10 cellular contexts compared by ENCODE assay signal in genomic region chr1:214224605-214225354, GRCh38. TPM values are rescaled to one million over a fixed set of nuclear protein-coding genes. Genes with fewer than 3 reads are reported as not detected.
DNase-seq lines count a peak whose midpoint lies in the region; ATAC-seq, FAIRE-seq and TF ChIP-seq lines count a peak whose summit lies in the region.
"Had no signal": no experiment of that assay in that cellular context is flagged by ENCODE, and none has a peak within 500 bp of the region (broad histone marks: within the 10 kb centered on the region; RNA-seq: fewer than 3 reads in every experiment).

No MANE protein-coding gene starts in this region.

- CTCF ChIA-PET in K562 (lab: Yijun Ruan, JAX; ENCODE audit: low intra/inter-chr PET ratio): no interaction called here
- CTCF ChIA-PET in SK-N-SH (lab: Yijun Ruan, JAX): interaction anchor here (1.0 to 2.2 kb wide), 3 partner anchors 10 to 104 kb away, joined by 4 to 9 read pairs (median 4); no protein-coding TSS in a partner anchor
- CTCF ChIA-PET in RWPE1 (lab: Yijun Ruan, JAX): interaction anchor here (1.8 kb wide), 1 partner anchor 104 kb away, joined by 5 read pairs; no protein-coding TSS in a partner anchor
- CTCF ChIA-PET in activated CD4-positive, alpha-beta memory T cell treated with anti-CD3 and anti-CD28 coated beads for 36 hours (lab: Charles Lee): interaction anchor here (1.1 to 1.6 kb wide), 3 partner anchors 10 to 360 kb away, joined by 3 to 6 read pairs (median 5); no protein-coding TSS in a partner anchor

- WGBS in K562 (ENCODE audit: insufficient coverage, low coverage, missing lambda C conversion rate): 1% methylated on average over 22 of the region's 24 CpGs
- 13% methylated on average over 24 of the region's 24 CpGs for WGBS in right cardiac atrium
- 81% methylated on average over 24 of the region's 24 CpGs for WGBS in SK-N-SH (ENCODE audit: low lambda C conversion rate)

- H3K4me1 Mint-ChIP-seq in activated CD4-positive, alpha-beta memory T cell treated with anti-CD3 and anti-CD28 coated beads for 36 hours (ENCODE audit: low read depth): peaks cover 4% of the 10 kb centered on the region

- H3K27me3 Mint-ChIP-seq in activated CD4-positive, alpha-beta memory T cell treated with anti-CD3 and anti-CD28 coated beads for 36 hours: peaks cover 23% of the 10 kb centered on the region

- no peaks in the 10 kb centered on the region for H4K20me1 ChIP-seq in K562 (replicated peaks; ENCODE audit: control insufficient read depth, insufficient read depth, low read length)
- H4K20me1 ChIP-seq in SK-N-SH (ENCODE audit: insufficient read depth): no peaks in the 10 kb centered on the region

- DNase-seq in EH (ENCODE audit: low read depth) (peak; percentile 64), K562 (ENCODE audit: extremely low read depth in 1 of 4, low spot score in 3 of 4) (no peak), right cardiac atrium (peak in 1 of 3 donors; percentile 46), SK-N-SH (no peak), RWPE1 (ENCODE audit: low spot score) (no peak)
- no peak for DNase-seq in activated CD4-positive, alpha-beta memory T cell treated with anti-CD3 and anti-CD28 coated beads for 36 hours
- DNase-seq: KBM-7 had no signal

- no peaks in the 10 kb centered on the region for H3K9me1 ChIP-seq in K562 (ENCODE audit: control insufficient read depth, insufficient read depth, low read length)

- TF ChIP-seq RAD21 in K562 (CRISPR knock-in tag; conservative IDR thresholded peaks at IDR 0.05 in 1 of 2, IDR thresholded peaks at IDR 0.05 in 1 of 2) (no peak), SK-N-SH (IDR thresholded peaks at IDR 0.05; ENCODE audit: low read length) (no peak)

- ATAC-seq in K562 (peak; percentile 47), right cardiac atrium (peak; percentile 34 to 75), HG03342 (IDR thresholded peaks at IDR 0.05; ENCODE audit: unreplicated experiment) (no peak)

- H3K27me3 ChIP-seq in K562 (ENCODE audit: control insufficient read depth in 2 of 2, insufficient read depth in 2 of 2, low read length in 2 of 2): peaks cover 7 to 11% of the 10 kb centered on the region in 2 experiments; a peak in 4 of 5 replicates
- H3K27me3 ChIP-seq in right cardiac atrium (ENCODE audit: control insufficient read depth, insufficient read depth): no peaks in the 10 kb centered on the region
- no peaks in the 10 kb centered on the region for H3K27me3 ChIP-seq in parathyroid adenoma (ENCODE audit: control insufficient read depth, insufficient read depth, low read length)
- no peaks in the 10 kb centered on the region; the same call in 1 of the 2 replicates for H3K27me3 ChIP-seq in SK-N-SH (ENCODE audit: insufficient read depth)

- no peak for FAIRE-seq in K562 (lab: Jason Lieb, UNC)

- H3K36me3 ChIP-seq in K562 (ENCODE audit: control insufficient read depth, insufficient read depth, low read length) (no peaks in the 10 kb centered on the region), parathyroid adenoma (ENCODE audit: control insufficient read depth, insufficient read depth, low read length) (no peaks in the 10 kb centered on the region), SK-N-SH (replicated peaks in 1 of 2; ENCODE audit: control insufficient read depth in 1 of 2, insufficient read depth in 2 of 2, low read length in 1 of 2) (no peaks in the 10 kb centered on the region)

- H3K9me3 Mint-ChIP-seq in activated CD4-positive, alpha-beta memory T cell treated with anti-CD3 and anti-CD28 coated beads for 36 hours: no peaks in the 10 kb centered on the region

- intact Hi-C loops in K562 (cut with micrococcal nuclease): no loop called here
- intact Hi-C loops in right cardiac atrium (cut with DNase I): no loop called here
- intact Hi-C loops in activated CD4-positive, alpha-beta memory T cell treated with anti-CD3 and anti-CD28 coated beads for 36 hours (cut with micrococcal nuclease): no loop called here

- no peaks in the 10 kb centered on the region for H3F3A ChIP-seq in SK-N-SH (replicated peaks; ENCODE audit: insufficient read depth)

- H3K4me3 ChIP-seq in K562 (no peak overlapping the region), right cardiac atrium (ENCODE audit: low read length) (peak overlapping the region; percentile 30), parathyroid adenoma (ENCODE audit: low read depth, low read length) (peak overlapping the region; percentile 20), SK-N-SH (ENCODE audit: low read depth in 2 of 2, low read length in 1 of 2) (no peak overlapping the region)
- H3K4me3 ChIP-seq: SK-N-MC had no signal

- no peak overlapping the region for H3K4me3 Mint-ChIP-seq in activated CD4-positive, alpha-beta memory T cell treated with anti-CD3 and anti-CD28 coated beads for 36 hours

- H3K9me3 ChIP-seq in K562 (replicated peaks; ENCODE audit: control insufficient read depth, insufficient read depth, low read depth, low read length) (no peaks in the 10 kb centered on the region), right cardiac atrium (ENCODE audit: control insufficient read depth, low read length) (no peaks in the 10 kb centered on the region), parathyroid adenoma (ENCODE audit: control insufficient read depth, low read length) (no peaks in the 10 kb centered on the region), SK-N-SH (no peaks in the 10 kb centered on the region)

- no peak for TF ChIP-seq EP300 in K562 (IDR thresholded peaks at IDR 0.05; ENCODE audit: low read length)
- no peak for TF ChIP-seq EP300 in SK-N-SH (IDR thresholded peaks at IDR 0.05; ENCODE audit: borderline replicate concordance in 1 of 2, low read depth in 1 of 2, low read length in 1 of 2)

- H3K79me2 ChIP-seq in K562 (ENCODE audit: control insufficient read depth, insufficient read depth, low read length): no peaks in the 10 kb centered on the region
- H3K79me2 ChIP-seq in parathyroid adenoma: no peaks in the 10 kb centered on the region
- no peaks in the 10 kb centered on the region for H3K79me2 ChIP-seq in SK-N-SH (ENCODE audit: insufficient read depth)

- TF ChIP-seq CTCF in K562 (IDR thresholded peaks at IDR 0.05 in 2 of 3, conservative IDR thresholded peaks at IDR 0.05 in 1 of 3; ENCODE audit: insufficient read depth in 2 of 3, low read depth in 1 of 3, low read length in 3 of 3) (no peak), parathyroid adenoma (IDR thresholded peaks at IDR 0.05) (no peak), SK-N-SH (IDR thresholded peaks at IDR 0.05) (no peak), RWPE1 (conservative IDR thresholded peaks at IDR 0.05; ENCODE audit: low read depth) (no peak)

- no peak for TF ChIP-seq POLR2A in K562 (conservative IDR thresholded peaks at IDR 0.05)

- H3K9ac ChIP-seq in K562 (ENCODE audit: insufficient read depth in 1 of 2, low read depth in 2 of 2, low read length in 2 of 2): no peak overlapping the region
- no peak overlapping the region for H3K9ac ChIP-seq in parathyroid adenoma
- no peak overlapping the region for H3K9ac ChIP-seq in SK-N-SH

- H3K4me1 ChIP-seq in K562 (replicated peaks in 1 of 2; ENCODE audit: control insufficient read depth in 2 of 2, insufficient read depth in 2 of 2, low read length in 2 of 2) (no peaks in the 10 kb centered on the region), right cardiac atrium (ENCODE audit: control insufficient read depth, insufficient read depth, low read length) (no peaks in the 10 kb centered on the region), parathyroid adenoma (no peaks in the 10 kb centered on the region), SK-N-SH (ENCODE audit: control insufficient read depth in 1 of 2, insufficient read depth in 2 of 2, low read depth in 1 of 2, low read length in 1 of 2) (peaks cover 0 to 2% of the 10 kb centered on the region in 2 experiments; a peak in 1 of 4 replicates)

- no peaks in the 10 kb centered on the region for H3K36me3 Mint-ChIP-seq in activated CD4-positive, alpha-beta memory T cell treated with anti-CD3 and anti-CD28 coated beads for 36 hours

- POLR2A ChIA-PET in K562 (lab: Yijun Ruan, JAX) (interaction anchor here (0.8 kb wide), 1 partner anchor 9 kb away, joined by 4 read pairs; no protein-coding TSS in a partner anchor), SK-N-SH (lab: Yijun Ruan, JAX) (no interaction called here), RWPE1 (lab: Yijun Ruan, JAX; ENCODE audit: low non-redundant PET) (no interaction called here)
- POLR2A ChIA-PET in activated CD4-positive, alpha-beta memory T cell treated with anti-CD3 and anti-CD28 coated beads for 36 hours (lab: Charles Lee): no interaction called here

- H3K4me2 ChIP-seq in K562 (ENCODE audit: insufficient read depth, low read length) (no peak overlapping the region), parathyroid adenoma (ENCODE audit: low read length) (peak overlapping the region; percentile 60), SK-N-SH (no peak overlapping the region)

- in situ Hi-C loops in K562 (cut with MboI): no loop called here

- H3K27ac ChIP-seq in K562 (ENCODE audit: extremely low read depth, low read depth, low read length): no peak overlapping the region
- H3K27ac ChIP-seq in right cardiac atrium (ENCODE audit: low read length): no peak overlapping the region
- H3K27ac ChIP-seq in parathyroid adenoma: no peak overlapping the region
- H3K27ac ChIP-seq in SK-N-SH (ENCODE audit: low read depth in 2 of 2, low read length in 1 of 2): no peak overlapping the region
- H3K27ac ChIP-seq in RWPE1: no peak overlapping the region
- H3K27ac ChIP-seq: SK-N-MC had no signal

- no peak overlapping the region for H3K27ac Mint-ChIP-seq in activated CD4-positive, alpha-beta memory T cell treated with anti-CD3 and anti-CD28 coated beads for 36 hours

- no peaks in the 10 kb centered on the region for H3K9me2 ChIP-seq in SK-N-SH

- BruUV-seq in K562 (replicated peaks; lab: Mats Ljungman, UMichigan): no TSS peak

- H2AFZ ChIP-seq in K562 (ENCODE audit: low read depth, low read length) (no peak overlapping the region), parathyroid adenoma (peak overlapping the region; percentile 58), SK-N-SH (ENCODE audit: low read depth) (no peak overlapping the region)

RNA-seq across cellular contexts. Expression of gene SMYD2, which starts 56.2 kb away (rescaled TPM):
- 31.0 and 35.4 TPM in 2 replicates for total RNA-seq in K562 (2011; cell fraction: chromatin; rRNA removed; ENCODE audit: low replicate concordance)
- total RNA-seq in K562 (2011; cell fraction: nucleolus; rRNA removed): 16.8 and 19.5 TPM in 2 replicates
- total RNA-seq in K562 (2011; cell fraction: nucleoplasm; rRNA removed): 26.3 and 36.2 TPM in 2 replicates
- total RNA-seq in K562 (2014; rRNA removed) (39.9 and 42.7 TPM in 2 replicates), K562 (2014; rRNA removed; fragmentation: Illumina TruSeq; extraction: Trizol) (48.2 and 50.5 TPM in 2 replicates), K562 (2015; rRNA removed; fragmentation: Illumina TruSeq; extraction: Trizol) (50.2 and 51.6 TPM in 2 replicates), K562 (2021) (33.6 and 36.5 TPM in 2 replicates), right cardiac atrium (10 to 100 TPM in 3 of 4 donors, 1 to 10 TPM in 1; 8.8 to 26.5 (median 17.6) TPM)
- polyA plus RNA-seq in K562 (2011; rRNA removed) (59.7 and 81.3 TPM in 2 replicates), K562 (2014; fragmentation: Illumina TruSeq; extraction: Trizol) (49.3 and 52.3 TPM in 2 replicates), K562 (2014; fragmentation: Nextera tagmentation; extraction: Ambion mirVana) (10 to 100 TPM; 13.8 to 16.6 TPM), K562 (2014; rRNA removed) (38.2 and 39.9 TPM in 2 replicates), right cardiac atrium (34.6 TPM), SK-N-SH (2012; rRNA removed) (23.1 and 30.4 TPM in 2 replicates)
- 24.1 and 32.1 TPM in 2 replicates for polyA plus RNA-seq in K562 (2011; cell fraction: cytosol; rRNA removed)
- polyA plus RNA-seq in K562 (2011; cell fraction: nucleus; rRNA removed): 74.1 and 86.5 TPM in 2 replicates
- 38.9 and 44.6 TPM in 2 replicates for polyA plus RNA-seq in K562 (2012)
- 39.9 and 41.4 TPM in 2 replicates for polyA minus RNA-seq in K562 (2011; rRNA and poly(A)+ RNA removed)
- polyA minus RNA-seq in K562 (2011; cell fraction: cytosol; rRNA and poly(A)+ RNA removed): 15.2 and 16.8 TPM in 2 replicates
- 17.0 and 23.4 TPM in 2 replicates for polyA minus RNA-seq in K562 (2011; cell fraction: nucleus; rRNA and poly(A)+ RNA removed)
- polyA plus RNA-seq in SK-N-SH (2012; cell fraction: cytosol; rRNA removed): 27.4 and 27.8 TPM in 2 replicates
- 19.9 and 32.7 TPM in 2 replicates for polyA plus RNA-seq in SK-N-SH (2012; cell fraction: nucleus; rRNA removed)
- total RNA-seq in activated CD4-positive, alpha-beta memory T cell treated with anti-CD3 and anti-CD28 coated beads for 36 hours: 10 to 100 TPM; 31.1 to 32.8 TPM

Comparison
In these comparisons a context has a peak if more than half of its experiments do, and no peak if none do; other contexts are left out.
1. H3K4me3 ChIP-seq: peak in right cardiac atrium (single experiment) and parathyroid adenoma (single experiment); none in K562 (single experiment) and SK-N-SH (0 of 2).